ENCODE assay signal across 24 cellular contexts in genomic region chr16:17296412-17296811, GRCh38.
A peak's percentile ranks its signal among the peaks of the same experiment; 100 is the strongest.
DNase-seq lines count a peak whose midpoint lies in the region; ATAC-seq and TF ChIP-seq lines count a peak whose summit lies in the region.
"Had no signal": no experiment of that assay in that cellular context is flagged by ENCODE, and none has a peak within 500 bp of the region (broad histone marks: within the 10 kb centered on the region; RNA-seq: fewer than 3 reads in every experiment).

No MANE protein-coding gene starts in this region.

- no peaks in the 10 kb centered on the region for H3K9me3 Mint-ChIP-seq in effector memory CD8-positive, alpha-beta T cell
- H3K9me3 Mint-ChIP-seq in neural progenitor cell = no peaks in the 10 kb centered on the region
- H3K9me3 Mint-ChIP-seq: activated naive CD8-positive, alpha-beta T cell treated with anti-CD3 and anti-CD28 coated beads, Interleukin-2, amount 50 U/mL, for 24 hours; activated T-helper 1 cell treated with anti-CD3 and anti-CD28 coated beads, Interleukin-12 subunit alpha, Interleukin-12 subunit beta, Interleukin-2, Interleukin-4 antibody, amounts not matched to agents 30 ng/mL and 10 ng/mL and 1 ng/mL, durations not matched to agents 14 hours and 24 hours and 36 hours; CD8-positive, alpha-beta T cell; stimulated activated naive CD8-positive, alpha-beta T cell treated with anti-CD3 and anti-CD28 coated beads, Interleukin-15, Interleukin-2, amounts not matched to agents 100 ng/mL and 50 ng/mL, for 24 hours had no signal

- 43% methylated on average over 7 of the region's 7 CpGs for WGBS in hepatocyte (ENCODE audit: low lambda C conversion rate, missing lambda C conversion rate)

- no peak overlapping the region for H3K4me3 ChIP-seq in neural progenitor cell
- no peak overlapping the region for H3K4me3 ChIP-seq in hepatocyte
- no peak overlapping the region for H3K4me3 ChIP-seq in MM.1S (ENCODE audit: low read length)
- H3K4me3 ChIP-seq: vagina had no signal

- H3K4me1 ChIP-seq in neural progenitor cell (peaks cover 27% of the 10 kb centered on the region), hepatocyte (ENCODE audit: insufficient read depth) (peaks cover 7% of the 10 kb centered on the region), MM.1S (ENCODE audit: low read length) (peaks cover 20% of the 10 kb centered on the region)

- no peak for TF ChIP-seq CTCF in neural progenitor cell (IDR thresholded peaks at IDR 0.05)
- no peak for TF ChIP-seq CTCF in hepatocyte (IDR thresholded peaks at IDR 0.05; ENCODE audit: poor library complexity)
- no peak for TF ChIP-seq CTCF in MM.1S (IDR thresholded peaks at IDR 0.05; ENCODE audit: low read length)

- H3K36me3 Mint-ChIP-seq in effector memory CD8-positive, alpha-beta T cell (ENCODE audit: insufficient read depth) = no peaks in the 10 kb centered on the region
- H3K36me3 Mint-ChIP-seq in neural progenitor cell = no peaks in the 10 kb centered on the region
- H3K36me3 Mint-ChIP-seq: CD8-positive, alpha-beta T cell had no signal

- H3K79me2 ChIP-seq in neural progenitor cell (ENCODE audit: low read depth) (no peaks in the 10 kb centered on the region), hepatocyte (peaks cover 3% of the 10 kb centered on the region), MM.1S (ENCODE audit: low read length) (peaks cover 32% of the 10 kb centered on the region)

- H3K36me3 ChIP-seq in neural progenitor cell (no peaks in the 10 kb centered on the region), hepatocyte (replicated peaks; ENCODE audit: insufficient read depth, low read depth) (no peaks in the 10 kb centered on the region), MM.1S (replicated peaks; ENCODE audit: insufficient read depth, low read length) (no peaks in the 10 kb centered on the region)
- H3K36me3 ChIP-seq: vagina had no signal

- H3K9me3 ChIP-seq in neural progenitor cell (ENCODE audit: low read depth) (no peaks in the 10 kb centered on the region), hepatocyte (ENCODE audit: low read depth) (no peaks in the 10 kb centered on the region), MM.1S (replicated peaks; ENCODE audit: insufficient read depth, low read length) (no peaks in the 10 kb centered on the region)
- H3K9me3 ChIP-seq: vagina had no signal

- H3K27me3 ChIP-seq in neural progenitor cell (no peaks in the 10 kb centered on the region), hepatocyte (no peaks in the 10 kb centered on the region), MM.1S (replicated peaks; ENCODE audit: insufficient read depth, low read length) (no peaks in the 10 kb centered on the region)
- H3K27me3 ChIP-seq: vagina had no signal

- no peak overlapping the region for H3K4me3 Mint-ChIP-seq in effector memory CD8-positive, alpha-beta T cell
- no peak overlapping the region for H3K4me3 Mint-ChIP-seq in neural progenitor cell
- H3K4me3 Mint-ChIP-seq: activated naive CD8-positive, alpha-beta T cell treated with anti-CD3 and anti-CD28 coated beads, Interleukin-2, amount 50 U/mL, for 24 hours; activated T-helper 1 cell treated with anti-CD3 and anti-CD28 coated beads, Interleukin-12 subunit alpha, Interleukin-12 subunit beta, Interleukin-2, Interleukin-4 antibody, amounts not matched to agents 30 ng/mL and 10 ng/mL and 1 ng/mL, durations not matched to agents 14 hours and 24 hours and 36 hours; CD8-positive, alpha-beta T cell; stimulated activated naive CD8-positive, alpha-beta T cell treated with anti-CD3 and anti-CD28 coated beads, Interleukin-15, Interleukin-2, amounts not matched to agents 100 ng/mL and 50 ng/mL, for 24 hours had no signal

- peaks cover 11 to 14% of the 10 kb centered on the region in 2 donors for H3K4me1 Mint-ChIP-seq in effector memory CD8-positive, alpha-beta T cell (ENCODE audit: low read depth in 2 of 2)
- peaks cover 56% of the 10 kb centered on the region for H3K4me1 Mint-ChIP-seq in neural progenitor cell

- H2AFZ ChIP-seq in neural progenitor cell (replicated peaks) = no peak overlapping the region
- H2AFZ ChIP-seq in hepatocyte = no peak overlapping the region
- no peak overlapping the region for H2AFZ ChIP-seq in MM.1S (ENCODE audit: low read length)

- H3K27ac Mint-ChIP-seq in effector memory CD8-positive, alpha-beta T cell = peak overlapping the region; percentile 8 to 54
- peak overlapping the region; percentile 91 for H3K27ac Mint-ChIP-seq in neural progenitor cell
- H3K27ac Mint-ChIP-seq: activated naive CD8-positive, alpha-beta T cell treated with anti-CD3 and anti-CD28 coated beads, Interleukin-2, amount 50 U/mL, for 24 hours; activated T-helper 1 cell treated with anti-CD3 and anti-CD28 coated beads, Interleukin-12 subunit alpha, Interleukin-12 subunit beta, Interleukin-2, Interleukin-4 antibody, amounts not matched to agents 30 ng/mL and 10 ng/mL and 1 ng/mL, durations not matched to agents 14 hours and 24 hours and 36 hours; CD8-positive, alpha-beta T cell; progenitor cell of endocrine pancreas; stimulated activated naive CD8-positive, alpha-beta T cell treated with anti-CD3 and anti-CD28 coated beads, Interleukin-15, Interleukin-2, amounts not matched to agents 100 ng/mL and 50 ng/mL, for 24 hours had no signal

- ATAC-seq in Right ventricle myocardium inferior = peak; percentile 83
- no peak for ATAC-seq in effector memory CD8-positive, alpha-beta T cell (replicated peaks)
- ATAC-seq in GM21528 (IDR thresholded peaks at IDR 0.05; ENCODE audit: low FRiP score, unreplicated experiment) = no peak
- ATAC-seq: activated naive CD8-positive, alpha-beta T cell treated with anti-CD3 and anti-CD28 coated beads, Interleukin-2, amount 50 U/mL, for 24 hours; CD8-positive, alpha-beta T cell; left lobe of liver; PC-3 had no signal

- H3F3A ChIP-seq in neural progenitor cell (ENCODE audit: low read depth) (peaks cover 17% of the 10 kb centered on the region), MM.1S (ENCODE audit: insufficient read depth, low read length) (peaks cover 7% of the 10 kb centered on the region; the same call in 1 of the 2 replicates)

- H3K9ac ChIP-seq in neural progenitor cell (no peak overlapping the region), MM.1S (ENCODE audit: low read length) (no peak overlapping the region)

- peaks cover 20% of the 10 kb centered on the region for H4K20me1 ChIP-seq in neural progenitor cell (ENCODE audit: low read depth)
- no peaks in the 10 kb centered on the region for H4K20me1 ChIP-seq in hepatocyte (ENCODE audit: insufficient read depth, poor library complexity, severe bottlenecking)
- H4K20me1 ChIP-seq in MM.1S (ENCODE audit: insufficient read depth, low read length) = no peaks in the 10 kb centered on the region

- H3K9me2 ChIP-seq in hepatocyte (replicated peaks; ENCODE audit: insufficient read depth) = no peaks in the 10 kb centered on the region
- no peaks in the 10 kb centered on the region for H3K9me2 ChIP-seq in MM.1S (replicated peaks; ENCODE audit: insufficient read depth, low read length)

- H3K4me2 ChIP-seq in neural progenitor cell (no peak overlapping the region), hepatocyte (no peak overlapping the region), MM.1S (ENCODE audit: low read depth, low read length) (no peak overlapping the region)

- H3K27me3 Mint-ChIP-seq in effector memory CD8-positive, alpha-beta T cell = no peaks in the 10 kb centered on the region
- H3K27me3 Mint-ChIP-seq in neural progenitor cell (ENCODE audit: insufficient read depth, low read depth) = peaks cover 3% of the 10 kb centered on the region
- H3K27me3 Mint-ChIP-seq: activated naive CD8-positive, alpha-beta T cell treated with anti-CD3 and anti-CD28 coated beads, Interleukin-2, amount 50 U/mL, for 24 hours; progenitor cell of endocrine pancreas; stimulated activated naive CD8-positive, alpha-beta T cell treated with anti-CD3 and anti-CD28 coated beads, Interleukin-15, Interleukin-2, amounts not matched to agents 100 ng/mL and 50 ng/mL, for 24 hours had no signal

- peak overlapping the region; percentile 64 for H3K27ac ChIP-seq in neural progenitor cell
- H3K27ac ChIP-seq in hepatocyte = no peak overlapping the region
- H3K27ac ChIP-seq in MM.1S (ENCODE audit: low read length) = no peak overlapping the region
- H3K27ac ChIP-seq: vagina had no signal

- DNase-seq in Right ventricle myocardium inferior (ENCODE audit: missing footprints) (no peak), cardiac septum (ENCODE audit: low spot score) (no peak), neural progenitor cell (ENCODE audit: low spot score) (peak; percentile 28), hepatocyte (ENCODE audit: low spot score) (no peak), MM.1S (no peak)
- DNase-seq in effector memory CD8-positive, alpha-beta T cell = no peak
- DNase-seq in stimulated activated CD4-positive, alpha-beta T cell treated with anti-CD3 and anti-CD28 coated beads, Interleukin-15, amount 100 ng/mL, for 24 hours = no peak
- DNase-seq: ACHN; activated CD8-positive, alpha-beta memory T cell treated with anti-CD3 and anti-CD28 coated beads for 24 hours; activated naive CD8-positive, alpha-beta T cell treated with anti-CD3 and anti-CD28 coated beads, Interleukin-2, amount 50 U/mL, for 24 hours; caudate nucleus; CD8-positive, alpha-beta T cell; effector CD8-positive, alpha-beta T cell; GOT3; KBM-7; NCI-H1105; NCI-H510A treated with DMSO at 0.1 percent for 48 hours; PC-3 had no signal

- intact Hi-C loops in Right ventricle myocardium inferior (cut with DNase I) (no loop called here), cardiac septum (cut with DNase I) (no loop called here)
